8 cellular contexts compared by ENCODE assay signal in genomic region chr12:49188205-49188915, GRCh38. TPM values are rescaled to one million over a fixed set of nuclear protein-coding genes. Genes with fewer than 3 reads are reported as not detected.
DNase-seq lines count a peak whose midpoint lies in the region; ATAC-seq and TF ChIP-seq lines count a peak whose summit lies in the region.

No MANE protein-coding gene starts in this region.

- intact Hi-C loops in ascending aorta (cut with DNase I) (loop anchor here (1.0 kb wide), 2 partner anchors 13 to 77 kb away; partner anchors contain the start of gene TUBA1C), sciatic nerve (cut with DNase I) (loop anchor here (10.0 kb wide), 1 partner anchor 54 kb away; the partner anchor contains the start of gene TUBA1B)

- H3K27me3 Mint-ChIP-seq in T-helper 2 cell treated with Interferon-gamma antibody and Interleukin-4, amounts not matched to agents 5 μg/mL and 100 μg/mL, for 36 hours (ENCODE audit: low read depth) = no peaks in the 10 kb centered on the region

- TF ChIP-seq CTCF in ascending aorta (IDR thresholded peaks at IDR 0.05) = no peak

- H3K4me1 Mint-ChIP-seq in T-helper 2 cell treated with Interferon-gamma antibody and Interleukin-4, amounts not matched to agents 5 μg/mL and 100 μg/mL, for 36 hours (ENCODE audit: low read depth) = peaks cover 20% of the 10 kb centered on the region

- H3K4me3 ChIP-seq in GM23248 (peak overlapping the region; percentile 94), ascending aorta (peak overlapping the region; percentile 91 to 97)

- peak; percentile 88 for ATAC-seq in sciatic nerve

- H3K9me2 ChIP-seq in GM23248 (ENCODE audit: insufficient read depth) = no peaks in the 10 kb centered on the region

- H3K36me3 ChIP-seq in GM23248 (ENCODE audit: low read depth) = peaks cover 22% of the 10 kb centered on the region
- H3K36me3 ChIP-seq in ascending aorta = peaks cover 17 to 33% of the 10 kb centered on the region in 2 donors

- H3F3A ChIP-seq in GM23248 (ENCODE audit: insufficient read depth) = peaks cover 37% of the 10 kb centered on the region

- H3K9me3 ChIP-seq in GM23248 (ENCODE audit: low read depth) (no peaks in the 10 kb centered on the region), ascending aorta (no peaks in the 10 kb centered on the region)

- H3K4me1 ChIP-seq in GM23248 (ENCODE audit: insufficient read depth) = peaks cover 16% of the 10 kb centered on the region; the same call in 1 of the 2 replicates
- peaks cover 7 to 10% of the 10 kb centered on the region in 2 donors for H3K4me1 ChIP-seq in ascending aorta

- in situ Hi-C loops in GM23248 (cut with MboI) = no loop called here

- peak overlapping the region; percentile 98 for H3K9ac ChIP-seq in GM23248

- H3K27me3 ChIP-seq in GM23248 (replicated peaks; ENCODE audit: insufficient read depth) (no peaks in the 10 kb centered on the region), ascending aorta (no peaks in the 10 kb centered on the region)

- DNase-seq in GM03348 (ENCODE audit: low spot score) (peak; percentile 83), GM23248 (peak; percentile 91), Kasumi-1 (lab: John Stamatoyannopoulos, UW) (peak; percentile 49 to 67), ascending aorta (ENCODE audit: low spot score in 2 of 2) (peak; percentile 41 to 90), hippocampal formation (lab: John Stamatoyannopoulos, UW) (peak; percentile 59 to 61), sciatic nerve (ENCODE audit: low spot score) (peak; percentile 91), epidermal melanocyte (ENCODE audit: insufficient read length, low spot score) (no peak)
- DNase-seq in T-helper 2 cell treated with Interferon-gamma antibody and Interleukin-4, amounts not matched to agents 5 μg/mL and 100 μg/mL, for 36 hours (ENCODE audit: low spot score) = peak; percentile 78

- H3K4me2 ChIP-seq in GM23248 (ENCODE audit: unreplicated experiment) = peak overlapping the region; percentile 90

- peak overlapping the region; percentile 92 for H3K4me3 Mint-ChIP-seq in T-helper 2 cell treated with Interferon-gamma antibody and Interleukin-4, amounts not matched to agents 5 μg/mL and 100 μg/mL, for 36 hours

- H4K20me1 ChIP-seq in GM23248 (ENCODE audit: insufficient read depth) = no peaks in the 10 kb centered on the region; the same call in 1 of the 2 replicates

- H2AFZ ChIP-seq in GM23248 = peak overlapping the region; percentile 76

- WGBS in GM23248 (ENCODE audit: low coverage in 1 of 2, low lambda C conversion rate in 2 of 2, missing lambda C conversion rate in 2 of 2), 2 experiments = 0 to 2% methylated on average over 45 to 52 of the region's 52 CpGs

- H3K79me2 ChIP-seq in GM23248 (ENCODE audit: insufficient read depth) = peaks cover 55% of the 10 kb centered on the region

- H3K36me3 Mint-ChIP-seq in T-helper 2 cell treated with Interferon-gamma antibody and Interleukin-4, amounts not matched to agents 5 μg/mL and 100 μg/mL, for 36 hours (ENCODE audit: low read depth) = peaks cover 27% of the 10 kb centered on the region

- peak overlapping the region; percentile 98 for H3K27ac Mint-ChIP-seq in T-helper 2 cell treated with Interferon-gamma antibody and Interleukin-4, amounts not matched to agents 5 μg/mL and 100 μg/mL, for 36 hours

- H3K27ac ChIP-seq in GM23248 (peak overlapping the region; percentile 98), ascending aorta (peak overlapping the region; percentile 99 to 100)

- no peaks in the 10 kb centered on the region for H3K9me3 Mint-ChIP-seq in T-helper 2 cell treated with Interferon-gamma antibody and Interleukin-4, amounts not matched to agents 5 μg/mL and 100 μg/mL, for 36 hours

RNA-seq across cellular contexts. Expression of gene TUBA1A, which starts 0.5 kb away (rescaled TPM):
- total RNA-seq in GM23248 (2014; rRNA removed; shearing (Covaris generic)) = 628 and 639 TPM in 2 replicates
- polyA plus RNA-seq in GM23248 (2016; fragmentation: Nextera tagmentation; extraction: Ambion mirVana) = 452 and 467 TPM in 2 replicates
- 214 TPM for total RNA-seq in ascending aorta
- total RNA-seq in sciatic nerve = 346 TPM

RNA-seq across cellular contexts. Expression of gene TUBA1B, which starts 57.2 kb away (rescaled TPM):
- total RNA-seq in GM23248 (2014; rRNA removed; shearing (Covaris generic)) = 1,598 and 1,776 TPM in 2 replicates
- polyA plus RNA-seq in GM23248 (2016; fragmentation: Nextera tagmentation; extraction: Ambion mirVana) = 1,195 and 1,237 TPM in 2 replicates
- 1,333 TPM for total RNA-seq in ascending aorta
- 680 TPM for total RNA-seq in sciatic nerve
